ENCODE assay signal across 37 cellular contexts in genomic region chr21:23743821-23744220, GRCh38.
"Had no signal": no experiment of that assay in that cellular context is flagged by ENCODE, and none has a peak within 500 bp of the region (broad histone marks: within the 10 kb centered on the region; RNA-seq: fewer than 3 reads in every experiment).

No MANE protein-coding gene starts in this region.

- DNase-seq: activated CD4-positive, alpha-beta T cell treated with anti-CD3 and anti-CD28 coated beads for 1 hour; activated CD4-positive, alpha-beta T cell treated with anti-CD3 and anti-CD28 coated beads, Interleukin-2, amount 10 ng/mL, durations not matched to agents 24 days and 14 days; activated CD4-positive, alpha-beta T cell treated with anti-CD3 and anti-CD28 coated beads, Interleukin-2, amount 50 U/mL, for 4 hours; activated CD4-positive, CD25-positive, alpha-beta regulatory T cell; activated CD8-positive, alpha-beta T cell treated with anti-CD3 and anti-CD28 coated beads for 36 hours; activated effector memory CD4-positive, alpha-beta T cell treated with anti-CD3 and anti-CD28 coated beads, Interleukin-2, amount 50 U/mL, for 16 hours; activated naive CD4-positive, alpha-beta T cell; activated naive CD4-positive, alpha-beta T cell treated with anti-CD3 and anti-CD28 coated beads, Interleukin-2, amount 50 U/mL, for 16 hours; activated naive CD8-positive, alpha-beta T cell treated with anti-CD3 and anti-CD28 coated beads for 36 hours; activated T-cell treated with anti-CD3 and anti-CD28 coated beads, Interleukin-2, amount 50 U/mL, for 1 hour; activated T-cell treated with anti-CD3 and anti-CD28 coated beads, Interleukin-2, amount 50 U/mL, for 72 hours; amniotic stem cell; aorta; brain microvascular endothelial cell; colonic mucosa; Karpas-422; KBM-7; MG63; NCI-H1092 treated with DMSO at 0.1 percent for 48 hours; NCI-H1417; NCI-H146; NCI-H187; NCI-H2081; NCI-H226; NCI-H446 treated with DMSO at 0.1 percent for 48 hours; NCI-H524 treated with DMSO at 0.1 percent for 48 hours; PC-9; SIG-M5; T-helper 1 cell; T-helper 2 cell; T-helper 9 cell; WERI-Rb-1 had no signal

- H3K36me3 Mint-ChIP-seq: activated naive CD8-positive, alpha-beta T cell treated with anti-CD3 and anti-CD28 coated beads for 36 hours had no signal

- H3K4me3 ChIP-seq: cardiac muscle cell, colonic mucosa, MG63, PC-9 had no signal

- ATAC-seq: activated CD8-positive, alpha-beta T cell treated with anti-CD3 and anti-CD28 coated beads for 36 hours; activated T-cell treated with anti-CD3 and anti-CD28 coated beads, Interleukin-2, amount 50 U/mL, for 72 hours; activated T-helper 17 cell treated with anti-CD3 and anti-CD28 coated beads, Interleukin-2, amount 50 U/mL, for 72 hours; Right ventricle myocardium inferior; SK-N-SH treated with all-trans-retinoic acid at 6 μM for 48 hours had no signal

- H3K4me3 Mint-ChIP-seq: activated CD4-positive, alpha-beta T cell treated with anti-CD3 and anti-CD28 coated beads, Interleukin-2, amount 10 ng/mL, durations not matched to agents 24 days and 14 days; activated CD8-positive, alpha-beta T cell treated with anti-CD3 and anti-CD28 coated beads for 36 hours; activated naive CD8-positive, alpha-beta T cell treated with anti-CD3 and anti-CD28 coated beads for 36 hours; activated T-cell treated with anti-CD3 and anti-CD28 coated beads, Interleukin-2, amount 50 U/mL, for 72 hours; activated T-helper 17 cell treated with anti-CD3 and anti-CD28 coated beads, Interleukin-2, amount 50 U/mL, for 72 hours; central memory CD8-positive, alpha-beta T cell had no signal

- H3K9me3 Mint-ChIP-seq: activated naive CD8-positive, alpha-beta T cell treated with anti-CD3 and anti-CD28 coated beads for 36 hours had no signal

- H3K27me3 Mint-ChIP-seq: activated CD4-positive, alpha-beta T cell treated with anti-CD3 and anti-CD28 coated beads, Interleukin-2, amount 10 ng/mL, durations not matched to agents 24 days and 14 days; activated T-helper 17 cell treated with anti-CD3 and anti-CD28 coated beads, Interleukin-2, amount 50 U/mL, for 72 hours; central memory CD8-positive, alpha-beta T cell had no signal

- H3K27ac Mint-ChIP-seq: activated CD4-positive, alpha-beta T cell treated with anti-CD3 and anti-CD28 coated beads, Interleukin-2, amount 10 ng/mL, durations not matched to agents 24 days and 14 days; activated CD8-positive, alpha-beta T cell treated with anti-CD3 and anti-CD28 coated beads for 36 hours; activated naive CD8-positive, alpha-beta T cell treated with anti-CD3 and anti-CD28 coated beads for 36 hours; activated T-cell treated with anti-CD3 and anti-CD28 coated beads, Interleukin-2, amount 50 U/mL, for 72 hours; activated T-helper 17 cell treated with anti-CD3 and anti-CD28 coated beads, Interleukin-2, amount 50 U/mL, for 72 hours had no signal

- H3K4me1 Mint-ChIP-seq: activated CD4-positive, alpha-beta T cell treated with anti-CD3 and anti-CD28 coated beads, Interleukin-2, amount 10 ng/mL, durations not matched to agents 24 days and 14 days; activated naive CD8-positive, alpha-beta T cell treated with anti-CD3 and anti-CD28 coated beads for 36 hours; activated T-helper 17 cell treated with anti-CD3 and anti-CD28 coated beads, Interleukin-2, amount 50 U/mL, for 72 hours; central memory CD8-positive, alpha-beta T cell had no signal
